Comparison of ENCODE assay signal across 20 cellular contexts in genomic region chr2:140529706-140530105, GRCh38.
"Had no signal": no experiment of that assay in that cellular context is flagged by ENCODE, and none has a peak within 500 bp of the region (broad histone marks: within the 10 kb centered on the region; RNA-seq: fewer than 3 reads in every experiment).

No MANE protein-coding gene starts in this region.

- DNase-seq: activated CD4-positive, alpha-beta T cell treated with anti-CD3 and anti-CD28 coated beads for 1 hour; activated CD4-positive, alpha-beta T cell treated with anti-CD3 and anti-CD28 coated beads, Interleukin-2, amount 50 U/mL, for 48 hours; activated CD8-positive, alpha-beta memory T cell treated with anti-CD3 and anti-CD28 coated beads, Interleukin-2, amount 10 ng/mL, durations not matched to agents 7 days and 5 days; activated T-cell treated with anti-CD3 and anti-CD28 coated beads, Interleukin-2, amount 50 U/mL, for 1 hour; amygdala; cortex of kidney; effector CD8-positive, alpha-beta T cell; esophagus squamous epithelium; gastrocnemius medialis; heart right ventricle; left cardiac atrium; ovary; stimulated activated CD4-positive, alpha-beta T cell treated with anti-CD3 and anti-CD28 coated beads, Interleukin-12 subunit alpha, Interleukin-12 subunit beta, amount 100 ng/mL, for 4 hours; stimulated activated CD4-positive, alpha-beta T cell treated with anti-CD3 and anti-CD28 coated beads, Interleukin-2, amount 100 ng/mL, for 48 hours; thyroid gland had no signal

- H3K36me3 ChIP-seq: esophagus squamous epithelium, gastrocnemius medialis, heart right ventricle, neural progenitor cell, ovary, thyroid gland had no signal

- H2AFZ ChIP-seq: neural progenitor cell had no signal

- H3K4me2 ChIP-seq: neural progenitor cell had no signal

- H3K27ac ChIP-seq: esophagus squamous epithelium, gastrocnemius medialis, heart right ventricle, neural progenitor cell, ovary, thyroid gland had no signal

- H3K9me3 ChIP-seq: esophagus squamous epithelium, gastrocnemius medialis, heart right ventricle, ovary, thyroid gland had no signal

- H3K9ac ChIP-seq: neural progenitor cell had no signal

- H3K4me3 ChIP-seq: esophagus squamous epithelium, gastrocnemius medialis, heart right ventricle, lung, neural progenitor cell, ovary, thyroid gland had no signal

- ATAC-seq: activated CD8-positive, alpha-beta memory T cell treated with anti-CD3 and anti-CD28 coated beads, Interleukin-2, amount 10 ng/mL, durations not matched to agents 7 days and 5 days; gastrocnemius medialis; heart right ventricle; left cardiac atrium; stimulated activated memory B cell treated with anti-CD40 and anti-IgM and Interleukin-4, amounts not matched to agents 10 μg/mL and 1 μg/mL and 100 μg/mL, for 72 hours had no signal

- H3K4me1 ChIP-seq: esophagus squamous epithelium, gastrocnemius medialis, heart right ventricle, neural progenitor cell, thyroid gland had no signal

- H3K27me3 ChIP-seq: esophagus squamous epithelium, gastrocnemius medialis, heart right ventricle, neural progenitor cell, ovary, thyroid gland had no signal

- FAIRE-seq: endothelial cell of umbilical vein, urothelium cell line had no signal
